ENCODE assay signal across 13 cellular contexts in the genomic region with DNA sequence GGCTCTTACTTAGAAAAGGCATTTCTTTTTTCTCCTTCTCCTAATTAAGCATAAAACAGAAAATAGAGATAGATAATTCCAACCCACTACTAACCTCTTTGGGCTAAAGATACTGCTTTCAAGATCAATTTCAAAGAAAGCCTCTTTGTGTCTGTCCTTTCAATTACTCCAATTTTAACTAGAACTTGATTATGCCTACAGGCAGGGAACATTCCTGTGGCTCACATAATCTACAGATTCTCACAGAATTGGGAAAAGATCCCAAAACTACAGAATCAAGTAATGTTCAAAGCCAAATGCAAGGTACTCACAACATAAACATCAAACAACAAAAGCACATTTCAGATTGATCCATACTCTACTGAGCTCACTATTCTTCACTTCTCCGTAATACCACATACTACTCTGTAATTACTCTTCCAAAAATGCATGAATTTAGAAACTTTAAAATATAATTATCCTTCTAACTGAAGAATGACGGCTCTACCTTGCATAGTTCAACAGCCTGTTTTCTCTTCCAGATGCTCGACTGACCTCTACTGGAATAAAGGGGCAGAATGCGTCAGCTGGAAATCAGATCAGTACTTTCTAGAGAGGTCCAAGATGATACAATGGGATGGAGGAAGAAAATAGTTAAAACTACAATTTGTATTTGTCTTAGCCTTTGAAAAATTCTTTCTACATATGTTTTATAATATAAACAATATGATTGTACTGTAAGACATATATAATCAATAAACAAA. TPM values are rescaled to one million over a fixed set of nuclear protein-coding genes. Genes with fewer than 3 reads are reported as not detected.
DNase-seq lines count a peak whose midpoint lies in the region; ATAC-seq and TF ChIP-seq lines count a peak whose summit lies in the region.
"Had no signal": no experiment of that assay in that cellular context is flagged by ENCODE, and none has a peak within 500 bp of the region (broad histone marks: within the 10 kb centered on the region; RNA-seq: fewer than 3 reads in every experiment).

No MANE protein-coding gene starts in this region.

- H3K4me1 ChIP-seq in mammary epithelial cell (ENCODE audit: insufficient read depth, low read length) (peaks cover 3% of the 10 kb centered on the region), mesenchymal stem cell (ENCODE audit: control insufficient read depth, insufficient read depth, low read depth, low read length) (peaks cover 3% of the 10 kb centered on the region)

- intact Hi-C loops in mammary epithelial cell (cut with micrococcal nuclease) = loop anchor here (1.0 to 5.0 kb wide), 2 partner anchors 46 to 89 kb away; no protein-coding TSS in a partner anchor

- no peaks in the 10 kb centered on the region for H3K27me3 Mint-ChIP-seq in stimulated activated naive CD8-positive, alpha-beta T cell treated with anti-CD3 and anti-CD28 coated beads, Interleukin-15, amount 100 ng/mL, for 72 hours
- H3K27me3 Mint-ChIP-seq: dendritic cell treated with granulocyte-macrophage colony-stimulating factor and Interleukin-4, amounts not matched to agents 40 ng/mL and 50 ng/mL, for 4 days; IgD-negative memory B cell had no signal

- H3K27me3 ChIP-seq in mammary epithelial cell (ENCODE audit: insufficient read depth, low read length) (no peaks in the 10 kb centered on the region), mesenchymal stem cell (ENCODE audit: control insufficient read depth in 1 of 2, insufficient read depth in 1 of 2, low read length in 2 of 2) (no peaks in the 10 kb centered on the region)

- no peak overlapping the region for H2BK120ac ChIP-seq in mesenchymal stem cell (ENCODE audit: low read depth, low read length)

- H3K27ac ChIP-seq in C4-2B (no peak overlapping the region), mammary epithelial cell (ENCODE audit: insufficient read depth, low read depth, low read length) (no peak overlapping the region), mesenchymal stem cell (ENCODE audit: low read length, poor library complexity, severe bottlenecking) (no peak overlapping the region)

- no peak overlapping the region for H2AK5ac ChIP-seq in mesenchymal stem cell (ENCODE audit: low read length, severe bottlenecking)

- peaks cover 62% of the 10 kb centered on the region for H3K79me2 ChIP-seq in mammary epithelial cell (ENCODE audit: insufficient read depth, low read length)

- H3K79me1 ChIP-seq in mesenchymal stem cell (replicated peaks; ENCODE audit: low read length, poor library complexity, severe bottlenecking) = peaks cover 28% of the 10 kb centered on the region

- H3K9me3 Mint-ChIP-seq in stimulated activated naive CD8-positive, alpha-beta T cell treated with anti-CD3 and anti-CD28 coated beads, Interleukin-15, amount 100 ng/mL, for 72 hours = no peaks in the 10 kb centered on the region
- H3K9me3 Mint-ChIP-seq: dendritic cell treated with granulocyte-macrophage colony-stimulating factor and Interleukin-4, amounts not matched to agents 40 ng/mL and 50 ng/mL, for 4 days; immature natural killer cell had no signal

- H4K20me1 ChIP-seq in mammary epithelial cell (ENCODE audit: insufficient read depth, low read length) = no peaks in the 10 kb centered on the region

- 11% methylated on average over 4 of the region's 4 CpGs for WGBS in mammary epithelial cell (ENCODE audit: low coverage, missing lambda C conversion rate)
- 96% methylated on average over 4 of the region's 4 CpGs for WGBS in mesenchymal stem cell

- no TSS peak for BruUV-seq in mammary epithelial cell (replicated peaks; lab: Mats Ljungman, UMichigan)

- H3K9ac ChIP-seq in mammary epithelial cell (ENCODE audit: insufficient read depth, low read length) (no peak overlapping the region), mesenchymal stem cell (ENCODE audit: low read length) (peak overlapping the region; percentile 8)

- peak; percentile 26 for DNase-seq in M059J (ENCODE audit: low read depth)
- peak; percentile 44 for DNase-seq in mammary epithelial cell
- no peak for DNase-seq in mesenchymal stem cell
- no peak for DNase-seq in stimulated activated naive CD8-positive, alpha-beta T cell treated with anti-CD3 and anti-CD28 coated beads, Interleukin-15, amount 100 ng/mL, for 72 hours
- no peak for DNase-seq in stimulated activated CD8-positive, alpha-beta memory T cell treated with anti-CD3 and anti-CD28 coated beads, Interleukin-4, amount 100 ng/mL, for 48 hours
- DNase-seq: immature natural killer cell, NCI-H526 treated with DMSO at 0.1 percent for 48 hours, retina had no signal

- H3K14ac ChIP-seq in mesenchymal stem cell (ENCODE audit: low read length in 2 of 2) = no peak overlapping the region

- H3K4me2 ChIP-seq in mammary epithelial cell (ENCODE audit: insufficient read depth, low read depth, low read length) (no peak overlapping the region), mesenchymal stem cell (ENCODE audit: low read length, poor library complexity, severe bottlenecking) (no peak overlapping the region)

- CTCF ChIA-PET in mammary epithelial cell (lab: Charles Lee; ENCODE audit: low non-redundant PET) = no interaction called here

- H4K91ac ChIP-seq in mesenchymal stem cell (ENCODE audit: low read length) = no peak overlapping the region

- H2BK5ac ChIP-seq in mesenchymal stem cell (ENCODE audit: low read depth, low read length, poor library complexity, severe bottlenecking) = no peak overlapping the region

- no peak overlapping the region for H4K8ac ChIP-seq in mesenchymal stem cell (ENCODE audit: low read length)

- H3K4ac ChIP-seq in mesenchymal stem cell (ENCODE audit: low read depth in 1 of 2, low read length in 2 of 2) = no peak overlapping the region

- in situ Hi-C loops in mammary epithelial cell (cut with MboI; ENCODE audit: low sequenced_read_pairs in 2 of 2) = loop anchor here in 1 of 2 donors (5.0 kb wide), 1 partner anchor 44 kb away; no protein-coding TSS in a partner anchor

- TF ChIP-seq CTCF in C4-2B (conservative IDR thresholded peaks at IDR 0.05) (peak; percentile 31), mammary epithelial cell (conservative IDR thresholded peaks at IDR 0.05 in 1 of 2, IDR thresholded peaks at IDR 0.05 in 1 of 2; ENCODE audit: extremely low read depth in 1 of 2, insufficient read depth in 1 of 2, low read depth in 1 of 2, low read length in 2 of 2) (peak; percentile 72 to 74)

- H3K27ac Mint-ChIP-seq in stimulated activated naive CD8-positive, alpha-beta T cell treated with anti-CD3 and anti-CD28 coated beads, Interleukin-15, amount 100 ng/mL, for 72 hours = no peak overlapping the region
- H3K27ac Mint-ChIP-seq: dendritic cell treated with granulocyte-macrophage colony-stimulating factor and Interleukin-4, amounts not matched to agents 40 ng/mL and 50 ng/mL, for 4 days; IgD-negative memory B cell; immature natural killer cell had no signal

- no peak overlapping the region for H3K23ac ChIP-seq in mesenchymal stem cell (ENCODE audit: low read length in 2 of 2)

- H2AFZ ChIP-seq in mammary epithelial cell (ENCODE audit: low read depth, low read length) (no peak overlapping the region), mesenchymal stem cell (ENCODE audit: low read depth, low read length) (no peak overlapping the region)

- dilution Hi-C loops in mammary epithelial cell (cut with HindIII; ENCODE audit: low sequenced_read_pairs) = no loop called here

- no peaks in the 10 kb centered on the region for H3K9me3 ChIP-seq in mammary epithelial cell (replicated peaks; ENCODE audit: insufficient read depth, low read length)
- no peaks in the 10 kb centered on the region for H3K9me3 ChIP-seq in mesenchymal stem cell (ENCODE audit: control insufficient read depth, low read length)

- H2BK15ac ChIP-seq in mesenchymal stem cell (ENCODE audit: low read depth, poor library complexity, severe bottlenecking) = no peak overlapping the region

- H3K36me3 ChIP-seq in mammary epithelial cell (ENCODE audit: insufficient read depth, low read length) = peaks cover 6% of the 10 kb centered on the region
- H3K36me3 ChIP-seq in mesenchymal stem cell (ENCODE audit: control insufficient read depth in 1 of 2, insufficient read depth in 2 of 2, low read depth in 1 of 2, low read length in 2 of 2) = peaks cover 4 to 49% of the 10 kb centered on the region in 2 experiments

- no peak overlapping the region for H3K18ac ChIP-seq in mesenchymal stem cell (ENCODE audit: low read depth in 1 of 2, low read length in 2 of 2)

- no peak overlapping the region for H2BK12ac ChIP-seq in mesenchymal stem cell (ENCODE audit: low read length in 2 of 2)

- ATAC-seq in stimulated activated naive CD8-positive, alpha-beta T cell treated with anti-CD3 and anti-CD28 coated beads, Interleukin-15, amount 100 ng/mL, for 72 hours = no peak
- ATAC-seq in GM18870 (IDR thresholded peaks at IDR 0.05; ENCODE audit: unreplicated experiment) (no peak), HG03097 (IDR thresholded peaks at IDR 0.05; ENCODE audit: low FRiP score, unreplicated experiment) (no peak)

- H3K4me3 ChIP-seq in mammary epithelial cell (replicated peaks in 1 of 3; ENCODE audit: insufficient read depth in 1 of 3, low read depth in 2 of 3, low read length in 3 of 3) (no peak overlapping the region), mesenchymal stem cell (ENCODE audit: insufficient read depth in 1 of 2, low read depth in 1 of 2, low read length in 2 of 2) (no peak overlapping the region)

- H3K4me3 Mint-ChIP-seq in stimulated activated naive CD8-positive, alpha-beta T cell treated with anti-CD3 and anti-CD28 coated beads, Interleukin-15, amount 100 ng/mL, for 72 hours = no peak overlapping the region
- H3K4me3 Mint-ChIP-seq: dendritic cell treated with granulocyte-macrophage colony-stimulating factor and Interleukin-4, amounts not matched to agents 40 ng/mL and 50 ng/mL, for 4 days; immature natural killer cell had no signal

- H3K4me1 Mint-ChIP-seq in stimulated activated naive CD8-positive, alpha-beta T cell treated with anti-CD3 and anti-CD28 coated beads, Interleukin-15, amount 100 ng/mL, for 72 hours = peaks cover 43% of the 10 kb centered on the region

RNA-seq across cellular contexts. Expression of gene MTERF1, which starts 3.9 kb away (rescaled TPM):
- 9.3 and 14.7 TPM in 2 replicates for total RNA-seq in M059J (2014; rRNA removed; shearing (Covaris generic))
- 10 to 100 TPM; 11.1 to 16.5 TPM for total RNA-seq in mammary epithelial cell
- 5.3 TPM for polyA plus RNA-seq in mammary epithelial cell
- 30.5 TPM for polyA minus RNA-seq in mammary epithelial cell
- polyA plus RNA-seq in mesenchymal stem cell (2013, experiment 1 of 2) = 6.4 TPM
- polyA plus RNA-seq in mesenchymal stem cell (2013, experiment 2 of 2) = 7.8 TPM

Comparison
In these comparisons a context has a peak if more than half of its experiments do, and no peak if none do; other contexts are left out.
1. DNase-seq: peak in M059J (single experiment) and mammary epithelial cell (single experiment); none in mesenchymal stem cell (single experiment), stimulated activated naive CD8-positive, alpha-beta T cell treated with anti-CD3 and anti-CD28 coated beads, Interleukin-15, amount 100 ng/mL, for 72 hours (0 of 2) and stimulated activated CD8-positive, alpha-beta memory T cell treated with anti-CD3 and anti-CD28 coated beads, Interleukin-4, amount 100 ng/mL, for 48 hours (single experiment).